8 cellular contexts compared by ENCODE assay signal in genomic region chr5:176198991-176199733, GRCh38. TPM values are rescaled to one million over a fixed set of nuclear protein-coding genes. Genes with fewer than 3 reads are reported as not detected.
DNase-seq lines count a peak whose midpoint lies in the region; ATAC-seq and TF ChIP-seq lines count a peak whose summit lies in the region.
"Not testable (repeated sequence)": the region's sequence is repeated elsewhere in the genome, so short reads cannot be mapped to it uniquely, and the experiment has no call there.

No MANE protein-coding gene starts in this region.

- H3K27ac ChIP-seq in CD4-positive, alpha-beta T cell (ENCODE audit: low read depth, low read length); HUES6 (ENCODE audit: low read depth, low read length); Panc1 (ENCODE audit: low read length): not testable (repeated sequence)

- CTCF ChIA-PET in CD4-positive, alpha-beta T cell (lab: Charles Lee); Panc1 (lab: Charles Lee): not testable (repeated sequence)

- not testable (repeated sequence) for DNase-seq in CD4-positive, alpha-beta T cell; Panc1 (ENCODE audit: low read depth, low spot score); left ventricle myocardium superior
- peak; percentile 49 for DNase-seq in activated T-cell treated with anti-CD3 and anti-CD28 coated beads, Interleukin-2, amount 50 U/mL, for 24 hours
- peak; percentile 6 for DNase-seq in central memory CD4-positive, alpha-beta T cell
- DNase-seq in naive thymus-derived CD8-positive, alpha-beta T cell, result peak in 3 of 10 donors; percentile 13 to 16 (median 15)
- peak in 1 of 2 donors; percentile 52 for DNase-seq in stimulated activated effector memory CD8-positive, alpha-beta T cell treated with anti-CD3 and anti-CD28 coated beads, Interleukin-12 subunit alpha, Interleukin-12 subunit beta, amount 100 ng/mL, for 72 hours (ENCODE audit: low spot score in 2 of 2)

- TF ChIP-seq CTCF in CD4-positive, alpha-beta T cell (IDR thresholded peaks at IDR 0.05); Panc1 (IDR thresholded peaks at IDR 0.05): not testable (repeated sequence)

- peak overlapping the region; percentile 65 for H3K4me3 Mint-ChIP-seq in CD4-positive, alpha-beta T cell
- H3K4me3 Mint-ChIP-seq in activated T-cell treated with anti-CD3 and anti-CD28 coated beads, Interleukin-2, amount 50 U/mL, for 24 hours, result peak overlapping the region; percentile 75
- H3K4me3 Mint-ChIP-seq in naive thymus-derived CD8-positive, alpha-beta T cell, result peak overlapping the region; percentile 43 to 83 (median 70)
- peak overlapping the region; percentile 54 for H3K4me3 Mint-ChIP-seq in stimulated activated effector memory CD8-positive, alpha-beta T cell treated with anti-CD3 and anti-CD28 coated beads, Interleukin-12 subunit alpha, Interleukin-12 subunit beta, amount 100 ng/mL, for 72 hours

- H3K27me3 ChIP-seq in CD4-positive, alpha-beta T cell (ENCODE audit: control insufficient read depth, insufficient read depth, low read length); Panc1 (ENCODE audit: control insufficient read depth, insufficient read depth, low read length): not testable (repeated sequence)
- peaks cover 46% of the 10 kb centered on the region for H3K27me3 ChIP-seq in HUES6 (ENCODE audit: control insufficient read depth, insufficient read depth, low read length)

- not testable (repeated sequence) for H3K4me1 Mint-ChIP-seq in CD4-positive, alpha-beta T cell (ENCODE audit: low read depth); activated T-cell treated with anti-CD3 and anti-CD28 coated beads, Interleukin-2, amount 50 U/mL, for 24 hours (ENCODE audit: low read depth); stimulated activated effector memory CD8-positive, alpha-beta T cell treated with anti-CD3 and anti-CD28 coated beads, Interleukin-12 subunit alpha, Interleukin-12 subunit beta, amount 100 ng/mL, for 72 hours
- peaks cover 0 to 18% (median 8%) of the 10 kb centered on the region in 4 donors for H3K4me1 Mint-ChIP-seq in naive thymus-derived CD8-positive, alpha-beta T cell

- H3K9me3 ChIP-seq in CD4-positive, alpha-beta T cell (ENCODE audit: control insufficient read depth, low read length); HUES6 (ENCODE audit: control insufficient read depth, insufficient read depth, low read depth, low read length); Panc1 (ENCODE audit: control insufficient read depth, insufficient read depth, low read depth, low read length): not testable (repeated sequence)

- peak; percentile 31 for ATAC-seq in CD4-positive, alpha-beta T cell (ENCODE audit: poor library complexity)
- ATAC-seq in Panc1, result peak; percentile 88
- peak; percentile 83 for ATAC-seq in left ventricle myocardium superior
- ATAC-seq in naive thymus-derived CD8-positive, alpha-beta T cell, result peak; percentile 38 to 56
- peak; percentile 68 for ATAC-seq in stimulated activated effector memory CD8-positive, alpha-beta T cell treated with anti-CD3 and anti-CD28 coated beads, Interleukin-12 subunit alpha, Interleukin-12 subunit beta, amount 100 ng/mL, for 72 hours

- intact Hi-C loops in CD4-positive, alpha-beta T cell (cut with DNase I, micrococcal nuclease); Panc1 (cut with micrococcal nuclease; ENCODE audit: unreplicated experiment); left ventricle myocardium superior (cut with micrococcal nuclease): not testable (repeated sequence)

- H3K9me3 Mint-ChIP-seq in CD4-positive, alpha-beta T cell; activated T-cell treated with anti-CD3 and anti-CD28 coated beads, Interleukin-2, amount 50 U/mL, for 24 hours; naive thymus-derived CD8-positive, alpha-beta T cell; stimulated activated effector memory CD8-positive, alpha-beta T cell treated with anti-CD3 and anti-CD28 coated beads, Interleukin-12 subunit alpha, Interleukin-12 subunit beta, amount 100 ng/mL, for 72 hours: not testable (repeated sequence)

- POLR2A ChIA-PET in CD4-positive, alpha-beta T cell (lab: Charles Lee); Panc1 (lab: Charles Lee); naive thymus-derived CD8-positive, alpha-beta T cell (lab: Charles Lee): not testable (repeated sequence)

- not testable (repeated sequence) for BruUV-seq in Panc1 (replicated peaks; lab: Mats Ljungman, UMichigan)

- H3K36me3 Mint-ChIP-seq in CD4-positive, alpha-beta T cell (ENCODE audit: low read depth); activated T-cell treated with anti-CD3 and anti-CD28 coated beads, Interleukin-2, amount 50 U/mL, for 24 hours (ENCODE audit: low read depth); naive thymus-derived CD8-positive, alpha-beta T cell; stimulated activated effector memory CD8-positive, alpha-beta T cell treated with anti-CD3 and anti-CD28 coated beads, Interleukin-12 subunit alpha, Interleukin-12 subunit beta, amount 100 ng/mL, for 72 hours: not testable (repeated sequence)

- not testable (repeated sequence) for H3K27ac Mint-ChIP-seq in CD4-positive, alpha-beta T cell; activated T-cell treated with anti-CD3 and anti-CD28 coated beads, Interleukin-2, amount 50 U/mL, for 24 hours; naive thymus-derived CD8-positive, alpha-beta T cell; stimulated activated effector memory CD8-positive, alpha-beta T cell treated with anti-CD3 and anti-CD28 coated beads, Interleukin-12 subunit alpha, Interleukin-12 subunit beta, amount 100 ng/mL, for 72 hours

- H3K36me3 ChIP-seq in HUES6 (ENCODE audit: control insufficient read depth, insufficient read depth, low read length); Panc1 (ENCODE audit: control insufficient read depth, insufficient read depth, low read length): not testable (repeated sequence)

- H3K27me3 Mint-ChIP-seq in CD4-positive, alpha-beta T cell, result peaks cover 30% of the 10 kb centered on the region
- peaks cover 27% of the 10 kb centered on the region for H3K27me3 Mint-ChIP-seq in activated T-cell treated with anti-CD3 and anti-CD28 coated beads, Interleukin-2, amount 50 U/mL, for 24 hours
- H3K27me3 Mint-ChIP-seq in naive thymus-derived CD8-positive, alpha-beta T cell, result peaks cover 3 to 35% (median 11%) of the 10 kb centered on the region in 5 donors

- not testable (repeated sequence) for H3K9ac ChIP-seq in HUES6 (ENCODE audit: low read length)

- H3K4me3 ChIP-seq in HUES6 (ENCODE audit: low read depth, low read length), result peak overlapping the region; percentile 63
- peak overlapping the region; percentile 42 to 43 for H3K4me3 ChIP-seq in Panc1 (ENCODE audit: low read depth in 2 of 2, low read length in 2 of 2)

- in situ Hi-C loops in Panc1 (cut with HindIII; ENCODE audit: low pct_unique_long_range_greater_than_20kb, low sequenced_read_pairs), result not testable (repeated sequence)

- H3K4me1 ChIP-seq in HUES6 (ENCODE audit: control insufficient read depth, insufficient read depth, low read length); Panc1 (ENCODE audit: control insufficient read depth, insufficient read depth, low read length): not testable (repeated sequence)

RNA-seq across cellular contexts. Expression of gene SIMC1, which starts 39.1 kb away (rescaled TPM):
- 10 to 100 TPM; 15.4 to 17.4 TPM for total RNA-seq in CD4-positive, alpha-beta T cell
- 19.2 TPM for total RNA-seq in Panc1 (2021; ENCODE audit: unreplicated experiment)
- 12.5 TPM for polyA plus RNA-seq in Panc1 (2012; ENCODE audit: insufficient read length)
- total RNA-seq in left ventricle myocardium superior, result 6.1 TPM
- total RNA-seq in naive thymus-derived CD8-positive, alpha-beta T cell, result 10 to 100 TPM; 20.8 to 23.0 TPM
- polyA plus RNA-seq in naive thymus-derived CD8-positive, alpha-beta T cell, result 10 to 100 TPM in 1 of 3 donors, 1 to 10 TPM in 2; 2.4 to 11.1 (median 6.1) TPM

Comparison
In these comparisons a context has a peak if more than half of its experiments do, and no peak if none do; other contexts are left out.
1. ATAC-seq: peak in every context shown above with its lines; median percentile 88 in Panc1; 83 in left ventricle myocardium superior; 68 in stimulated activated effector memory CD8-positive, alpha-beta T cell treated with anti-CD3 and anti-CD28 coated beads, Interleukin-12 subunit alpha, Interleukin-12 subunit beta, amount 100 ng/mL, for 72 hours; 47 in naive thymus-derived CD8-positive, alpha-beta T cell; 31 in CD4-positive, alpha-beta T cell.